11 cellular contexts compared by ENCODE assay signal in the genomic region with DNA sequence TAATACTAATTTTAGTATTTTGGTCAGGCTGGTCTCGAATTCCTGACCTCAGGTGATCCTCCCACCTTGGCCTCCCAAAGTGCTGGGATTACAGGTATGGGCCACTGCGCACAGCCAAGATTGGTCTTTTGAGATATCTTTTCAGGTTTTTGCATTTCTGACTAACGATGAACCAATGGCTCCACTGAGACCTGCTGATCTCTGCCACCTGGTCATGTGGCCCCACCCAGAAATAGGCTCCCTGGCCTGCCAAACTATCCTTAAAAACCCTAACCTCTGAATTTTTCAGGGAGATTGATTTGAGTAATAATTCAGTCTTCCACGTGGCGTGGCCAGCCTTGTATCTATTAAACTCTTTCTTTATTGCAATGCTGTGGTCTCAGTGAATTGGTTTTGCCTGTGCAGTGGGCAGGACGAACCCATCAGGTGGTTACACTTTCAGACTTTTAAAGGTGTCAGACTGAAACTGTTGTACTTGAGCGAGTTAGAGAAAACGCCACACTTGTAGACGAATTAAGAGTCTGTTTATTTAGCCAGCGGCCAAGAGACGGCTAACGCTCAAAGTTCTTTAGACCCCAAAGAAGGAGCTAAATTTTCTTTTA.
DNase-seq lines count a peak whose midpoint lies in the region; ATAC-seq, FAIRE-seq and TF ChIP-seq lines count a peak whose summit lies in the region.
"Had no signal": no experiment of that assay in that cellular context is flagged by ENCODE, and none has a peak within 500 bp of the region (broad histone marks: within the 10 kb centered on the region; RNA-seq: fewer than 3 reads in every experiment).

No MANE protein-coding gene starts in this region.

- CTCF ChIA-PET in PC-9 (lab: Charles Lee): no interaction called here

- peaks cover 13% of the 10 kb centered on the region for H3K9me3 Mint-ChIP-seq in endodermal cell

- no TSS peak for BruUV-seq in PC-9 (replicated peaks; lab: Mats Ljungman, UMichigan)

- DNase-seq in endodermal cell (peak; percentile 61), PC-9 (no peak), NCI-H510A treated with DMSO at 0.1 percent for 48 hours (lab: John Stamatoyannopoulos, UW) (no peak), H54 (ENCODE audit: insufficient read length, low spot score) (no peak)
- DNase-seq: colonic mucosa, NCI-H1105 had no signal

- H3K9ac ChIP-seq in endodermal cell (ENCODE audit: extremely low read depth, low read length, poor library complexity, severe bottlenecking): peak overlapping the region; percentile 82

- H3K9me2 ChIP-seq in PC-9 (ENCODE audit: insufficient read depth): no peaks in the 10 kb centered on the region

- H3K27me3 Mint-ChIP-seq in endodermal cell (ENCODE audit: insufficient read depth): no peaks in the 10 kb centered on the region

- 69 to 85% methylated on average over 11 to 12 of the region's 12 CpGs for WGBS in endodermal cell (ENCODE audit: insufficient coverage in 1 of 2, insufficient read length in 1 of 2), 2 experiments

- peaks cover 49% of the 10 kb centered on the region for H3K4me1 Mint-ChIP-seq in endodermal cell

- H3K4me3 ChIP-seq in endodermal cell (ENCODE audit: low read length) (no peak overlapping the region), PC-9 (no peak overlapping the region)
- H3K4me3 ChIP-seq: colonic mucosa, skin epidermis had no signal

- H3K4me1 ChIP-seq in endodermal cell (ENCODE audit: control insufficient read depth, insufficient read depth, low read length) (peaks cover 4% of the 10 kb centered on the region), PC-9 (replicated peaks; ENCODE audit: insufficient read depth) (peaks cover 9% of the 10 kb centered on the region)
- H3K4me1 ChIP-seq: colonic mucosa had no signal

- H3K9me3 ChIP-seq in endodermal cell (ENCODE audit: control insufficient read depth, low read length) (peaks cover 14% of the 10 kb centered on the region), PC-9 (ENCODE audit: insufficient read depth, low read depth) (no peaks in the 10 kb centered on the region)
- H3K9me3 ChIP-seq: colonic mucosa had no signal

- peak overlapping the region; percentile 40 for H3K4me3 Mint-ChIP-seq in endodermal cell

- FAIRE-seq in H54 (lab: Jason Lieb, UNC): no peak

- H3K36me3 ChIP-seq in endodermal cell (ENCODE audit: control insufficient read depth, insufficient read depth, low read length) (no peaks in the 10 kb centered on the region), PC-9 (ENCODE audit: low read depth) (no peaks in the 10 kb centered on the region)
- H3K36me3 ChIP-seq: colonic mucosa had no signal

- POLR2A ChIA-PET in PC-9 (lab: Charles Lee; ENCODE audit: unreplicated experiment): no interaction called here

- H3K27ac ChIP-seq in endodermal cell (ENCODE audit: low read depth, low read length): no peak overlapping the region
- no peak overlapping the region for H3K27ac ChIP-seq in PC-9
- H3K27ac ChIP-seq: colonic mucosa, skin epidermis had no signal

- TF ChIP-seq POLR2A in H54 (IDR thresholded peaks at IDR 0.05; ENCODE audit: low read depth, low read length): no peak

- no peak overlapping the region for H3K4me2 ChIP-seq in PC-9

- no peak overlapping the region for H2AFZ ChIP-seq in PC-9

- H3K36me3 Mint-ChIP-seq in endodermal cell (ENCODE audit: low read depth): peaks cover 5% of the 10 kb centered on the region

- intact Hi-C loops in PC-9 (cut with micrococcal nuclease; ENCODE audit: unreplicated experiment): no loop called here

- H4K20me1 ChIP-seq in PC-9 (ENCODE audit: insufficient read depth): no peaks in the 10 kb centered on the region

- no peak for TF ChIP-seq CTCF in endodermal cell (conservative IDR thresholded peaks at IDR 0.05)
- TF ChIP-seq CTCF in PC-9 (conservative IDR thresholded peaks at IDR 0.05): no peak

- H3K27me3 ChIP-seq in endodermal cell (ENCODE audit: control insufficient read depth, insufficient read depth, low read length, poor library complexity, severe bottlenecking) (no peaks in the 10 kb centered on the region), PC-9 (ENCODE audit: insufficient read depth, low read depth) (no peaks in the 10 kb centered on the region)
- H3K27me3 ChIP-seq: colonic mucosa had no signal

- H3K27ac Mint-ChIP-seq in endodermal cell: peak overlapping the region; percentile 97

- no peaks in the 10 kb centered on the region for H3K79me2 ChIP-seq in PC-9 (ENCODE audit: low read depth)

- H3F3A ChIP-seq in PC-9 (ENCODE audit: insufficient read depth, low read depth): no peaks in the 10 kb centered on the region

- ATAC-seq in GM18520 (IDR thresholded peaks at IDR 0.05; ENCODE audit: unreplicated experiment) (peak; percentile 67), GM21529 (IDR thresholded peaks at IDR 0.05; ENCODE audit: unreplicated experiment) (peak; percentile 82), HG03139 (IDR thresholded peaks at IDR 0.05; ENCODE audit: unreplicated experiment) (peak; percentile 81), GM18519 (IDR thresholded peaks at IDR 0.05; ENCODE audit: low FRiP score, unreplicated experiment) (no peak)
